Comparison of ENCODE assay signal across 10 cellular contexts in genomic region chr21:35138665-35139381, GRCh38.
DNase-seq lines count a peak whose midpoint lies in the region; ATAC-seq and TF ChIP-seq lines count a peak whose summit lies in the region.
"Had no signal": no experiment of that assay in that cellular context is flagged by ENCODE, and none has a peak within 500 bp of the region (broad histone marks: within the 10 kb centered on the region; RNA-seq: fewer than 3 reads in every experiment).

No MANE protein-coding gene starts in this region.

- intact Hi-C loops in esophagus squamous epithelium (cut with DNase I) (no loop called here), vagina (cut with DNase I) (no loop called here), lower lobe of right lung (cut with DNase I) (no loop called here)

- H3K4me1 ChIP-seq in esophagus squamous epithelium (peaks cover 0 to 29% (median 8%) of the 10 kb centered on the region in 3 donors), vagina (no peaks in the 10 kb centered on the region), lower lobe of right lung (no peaks in the 10 kb centered on the region)
- H3K4me1 ChIP-seq: parathyroid adenoma had no signal

- WGBS in esophagus squamous epithelium, 2 donors: 46 to 58% methylated on average over 11 to 12 of the region's 12 CpGs

- H3K9me3 ChIP-seq in esophagus squamous epithelium (no peaks in the 10 kb centered on the region), vagina (no peaks in the 10 kb centered on the region), lower lobe of right lung (no peaks in the 10 kb centered on the region)

- no peaks in the 10 kb centered on the region for H3K27me3 ChIP-seq in esophagus squamous epithelium
- H3K27me3 ChIP-seq in vagina: no peaks in the 10 kb centered on the region
- no peaks in the 10 kb centered on the region for H3K27me3 ChIP-seq in lower lobe of right lung (ENCODE audit: low read depth)

- TF ChIP-seq POLR2A in esophagus squamous epithelium (IDR thresholded peaks at IDR 0.05) (no peak), vagina (IDR thresholded peaks at IDR 0.05) (no peak)

- H3K4me3 ChIP-seq in esophagus squamous epithelium (no peak overlapping the region), vagina (no peak overlapping the region), lower lobe of right lung (no peak overlapping the region)

- TF ChIP-seq CTCF in esophagus squamous epithelium (IDR thresholded peaks at IDR 0.05) (peak in 4 of 6 experiments; percentile 16 to 55 (median 33)), vagina (IDR thresholded peaks at IDR 0.05) (no peak), lower lobe of right lung (IDR thresholded peaks at IDR 0.05) (no peak)

- H3K27ac ChIP-seq in esophagus squamous epithelium: peak overlapping the region in 2 of 4 donors; percentile 5 to 12
- H3K27ac ChIP-seq in vagina: no peak overlapping the region
- no peak overlapping the region for H3K27ac ChIP-seq in lower lobe of right lung
- H3K27ac ChIP-seq: KMS-11, parathyroid adenoma had no signal

- no peak for ATAC-seq in lower lobe of right lung

- peak; percentile 3 for DNase-seq in HK-2 (ENCODE audit: unreplicated experiment)
- DNase-seq in activated CD4-positive, alpha-beta T cell treated with anti-CD3 and anti-CD28 coated beads for 48 hours: peak; percentile 83
- DNase-seq in esophagus squamous epithelium (lab: John Stamatoyannopoulos, UW): no peak
- peak; percentile 66 to 69 for DNase-seq in stimulated activated CD8-positive, alpha-beta memory T cell treated with anti-CD3 and anti-CD28 coated beads, Interleukin-15, amount 100 ng/mL, for 48 hours (ENCODE audit: low read depth in 2 of 2)
- DNase-seq in hepatic stellate cell (ENCODE audit: low spot score): no peak
- DNase-seq in vagina (ENCODE audit: extremely low spot score in 2 of 2): no peak
- DNase-seq in cerebellar cortex (ENCODE audit: low spot score): no peak
- no peak for DNase-seq in lower lobe of right lung

- no peaks in the 10 kb centered on the region for H3K36me3 ChIP-seq in esophagus squamous epithelium
- H3K36me3 ChIP-seq in vagina: no peaks in the 10 kb centered on the region
- H3K36me3 ChIP-seq in lower lobe of right lung: no peaks in the 10 kb centered on the region

Comparison
In these comparisons a context has a peak if more than half of its experiments do, and no peak if none do; other contexts are left out.
1. DNase-seq: peak in HK-2 (single experiment), activated CD4-positive, alpha-beta T cell treated with anti-CD3 and anti-CD28 coated beads for 48 hours (single experiment) and stimulated activated CD8-positive, alpha-beta memory T cell treated with anti-CD3 and anti-CD28 coated beads, Interleukin-15, amount 100 ng/mL, for 48 hours (2 of 2); none in esophagus squamous epithelium (single experiment), hepatic stellate cell (single experiment), vagina (0 of 2), cerebellar cortex (single experiment) and lower lobe of right lung (single experiment).
2. CTCF ChIP-seq: peak in esophagus squamous epithelium (4 of 6); none in vagina (0 of 3) and lower lobe of right lung (single experiment).